Comparison of ENCODE assay signal across 13 cellular contexts in genomic region chr3:186511245-186511644, GRCh38. TPM values are rescaled to one million over a fixed set of nuclear protein-coding genes. Genes with fewer than 3 reads are reported as not detected.
DNase-seq lines count a peak whose midpoint lies in the region; ATAC-seq lines count a peak whose summit lies in the region.
"Had no signal": no experiment of that assay in that cellular context is flagged by ENCODE, and none has a peak within 500 bp of the region (broad histone marks: within the 10 kb centered on the region; RNA-seq: fewer than 3 reads in every experiment).

No MANE protein-coding gene starts in this region.

- peak overlapping the region; percentile 15 for H3K27ac Mint-ChIP-seq in activated naive CD4-positive, alpha-beta T cell treated with anti-CD3 and anti-CD28 coated beads for 36 hours
- peak overlapping the region; percentile 73 for H3K27ac Mint-ChIP-seq in stimulated activated effector memory CD8-positive, alpha-beta T cell treated with anti-CD3 and anti-CD28 coated beads, Interleukin-12 subunit alpha, Interleukin-12 subunit beta, amount 100 ng/mL, for 72 hours

- DNase-seq in activated naive CD4-positive, alpha-beta T cell treated with anti-CD3 and anti-CD28 coated beads for 36 hours: no peak
- no peak for DNase-seq in activated naive CD4-positive, alpha-beta T cell (lab: John Stamatoyannopoulos, UW)
- no peak for DNase-seq in stimulated activated effector memory CD8-positive, alpha-beta T cell treated with anti-CD3 and anti-CD28 coated beads, Interleukin-12 subunit alpha, Interleukin-12 subunit beta, amount 100 ng/mL, for 72 hours (ENCODE audit: low spot score in 2 of 2)
- DNase-seq in NCI-H2196 (lab: John Stamatoyannopoulos, UW; ENCODE audit: unreplicated experiment) (no peak), posterior vena cava (ENCODE audit: low spot score) (no peak), NCI-H1436 treated with DMSO at 0.1 percent for 48 hours (lab: John Stamatoyannopoulos, UW) (no peak)
- DNase-seq: activated CD8-positive, alpha-beta memory T cell treated with anti-CD3 and anti-CD28 coated beads, Interleukin-2, amount 50 U/mL, for 48 hours; colonic mucosa; GF-D8; NCI-H2171 treated with DMSO at 0.1 percent for 48 hours; SJCRH30 had no signal

- no peak overlapping the region for H3K4me3 Mint-ChIP-seq in activated naive CD4-positive, alpha-beta T cell treated with anti-CD3 and anti-CD28 coated beads for 36 hours
- peak overlapping the region; percentile 39 for H3K4me3 Mint-ChIP-seq in stimulated activated effector memory CD8-positive, alpha-beta T cell treated with anti-CD3 and anti-CD28 coated beads, Interleukin-12 subunit alpha, Interleukin-12 subunit beta, amount 100 ng/mL, for 72 hours

- peaks cover 55% of the 10 kb centered on the region for H3K4me1 Mint-ChIP-seq in activated naive CD4-positive, alpha-beta T cell treated with anti-CD3 and anti-CD28 coated beads for 36 hours (ENCODE audit: low read depth)
- peaks cover 70% of the 10 kb centered on the region for H3K4me1 Mint-ChIP-seq in stimulated activated effector memory CD8-positive, alpha-beta T cell treated with anti-CD3 and anti-CD28 coated beads, Interleukin-12 subunit alpha, Interleukin-12 subunit beta, amount 100 ng/mL, for 72 hours

- no peaks in the 10 kb centered on the region for H3K9me3 Mint-ChIP-seq in activated naive CD4-positive, alpha-beta T cell treated with anti-CD3 and anti-CD28 coated beads for 36 hours
- no peaks in the 10 kb centered on the region for H3K9me3 Mint-ChIP-seq in stimulated activated effector memory CD8-positive, alpha-beta T cell treated with anti-CD3 and anti-CD28 coated beads, Interleukin-12 subunit alpha, Interleukin-12 subunit beta, amount 100 ng/mL, for 72 hours

- intact Hi-C loops in activated naive CD4-positive, alpha-beta T cell treated with anti-CD3 and anti-CD28 coated beads for 36 hours (cut with micrococcal nuclease): no loop called here
- intact Hi-C loops in posterior vena cava (cut with DNase I): loop anchor here in 1 of 2 donors (10.0 kb wide), 1 partner anchor 236 kb away; no protein-coding TSS in a partner anchor

- CTCF ChIA-PET in activated naive CD4-positive, alpha-beta T cell treated with anti-CD3 and anti-CD28 coated beads for 36 hours (lab: Charles Lee): interaction anchor here (0.6 to 2.4 kb wide), 3 partner anchors 23 to 1219 kb away, joined by 3 to 11 read pairs (median 4); no protein-coding TSS in a partner anchor

- H3K36me3 Mint-ChIP-seq in activated naive CD4-positive, alpha-beta T cell treated with anti-CD3 and anti-CD28 coated beads for 36 hours (ENCODE audit: low read depth): no peaks in the 10 kb centered on the region
- peaks cover 3% of the 10 kb centered on the region for H3K36me3 Mint-ChIP-seq in stimulated activated effector memory CD8-positive, alpha-beta T cell treated with anti-CD3 and anti-CD28 coated beads, Interleukin-12 subunit alpha, Interleukin-12 subunit beta, amount 100 ng/mL, for 72 hours

- H3K27me3 Mint-ChIP-seq in activated naive CD4-positive, alpha-beta T cell treated with anti-CD3 and anti-CD28 coated beads for 36 hours (ENCODE audit: low read depth): no peaks in the 10 kb centered on the region

- ATAC-seq in GM21447 (IDR thresholded peaks at IDR 0.05; ENCODE audit: unreplicated experiment): peak; percentile 77
- ATAC-seq in HG03097 (IDR thresholded peaks at IDR 0.05; ENCODE audit: low FRiP score, unreplicated experiment): peak; percentile 69
- peak; percentile 87 for ATAC-seq in stimulated activated effector memory CD8-positive, alpha-beta T cell treated with anti-CD3 and anti-CD28 coated beads, Interleukin-12 subunit alpha, Interleukin-12 subunit beta, amount 100 ng/mL, for 72 hours

RNA-seq across cellular contexts. Expression of gene CRYGS, which starts 32.9 kb away (rescaled TPM):
- 1 to 10 TPM; 1.5 to 1.8 TPM for total RNA-seq in activated naive CD4-positive, alpha-beta T cell treated with anti-CD3 and anti-CD28 coated beads for 36 hours
- total RNA-seq in posterior vena cava: 1 to 10 TPM; 1.9 to 2.8 TPM

RNA-seq across cellular contexts. Expression of gene TBCCD1, which starts 55.9 kb away (rescaled TPM):
- 10 to 100 TPM in 1 of 2 experiments, 1 to 10 TPM in 1; 9.0 to 10.7 TPM for total RNA-seq in activated naive CD4-positive, alpha-beta T cell treated with anti-CD3 and anti-CD28 coated beads for 36 hours
- 1 to 10 TPM; 6.6 to 9.2 TPM for total RNA-seq in posterior vena cava

RNA-seq across cellular contexts. Expression of gene DNAJB11, which starts 59.3 kb away (rescaled TPM):
- total RNA-seq in activated naive CD4-positive, alpha-beta T cell treated with anti-CD3 and anti-CD28 coated beads for 36 hours: 10 to 100 TPM; 30.0 to 30.5 TPM
- total RNA-seq in posterior vena cava: 10 to 100 TPM; 37.0 to 39.5 TPM
